In genomic region chr2:3959372-3959771, GRCh38 we compare ENCODE assay signal across 8 cellular contexts.
DNase-seq lines count a peak whose midpoint lies in the region; ATAC-seq, FAIRE-seq and TF ChIP-seq lines count a peak whose summit lies in the region.

No MANE protein-coding gene starts in this region.

- no peak for TF ChIP-seq EP300 in K562 (IDR thresholded peaks at IDR 0.05; ENCODE audit: low read length)

- ATAC-seq in K562 (peak; percentile 44; the same call in 2 of the 3 replicates), right lobe of liver (peak; percentile 49 to 71 (median 68)), HG03108 (IDR thresholded peaks at IDR 0.05; ENCODE audit: unreplicated experiment) (no peak), GM18498 (IDR thresholded peaks at IDR 0.05; ENCODE audit: unreplicated experiment) (no peak)

- peak; percentile 52 to 53 for TF ChIP-seq RAD21 in K562 (CRISPR knock-in tag; conservative IDR thresholded peaks at IDR 0.05 in 1 of 2, IDR thresholded peaks at IDR 0.05 in 1 of 2)

- POLR2A ChIA-PET in K562 (lab: Yijun Ruan, JAX): no interaction called here

- H3K9me3 ChIP-seq in K562 (replicated peaks; ENCODE audit: control insufficient read depth, insufficient read depth, low read depth, low read length) (no peaks in the 10 kb centered on the region), right lobe of liver (no peaks in the 10 kb centered on the region)

- in situ Hi-C loops in ACHN (cut with HindIII; ENCODE audit: low pct_ligation_motif_present, low pct_unique_long_range_greater_than_20kb, low sequenced_read_pairs): no loop called here
- in situ Hi-C loops in K562 (cut with MboI): no loop called here

- H2AFZ ChIP-seq in K562 (ENCODE audit: low read depth, low read length): no peak overlapping the region

- H3K4me2 ChIP-seq in K562 (ENCODE audit: insufficient read depth, low read length): no peak overlapping the region

- H3K9me1 ChIP-seq in K562 (ENCODE audit: control insufficient read depth, insufficient read depth, low read length): no peaks in the 10 kb centered on the region

- CTCF ChIA-PET in K562 (lab: Yijun Ruan, JAX; ENCODE audit: low intra/inter-chr PET ratio): interaction anchor here (0.5 to 0.6 kb wide), 2 partner anchors 246 to 1906 kb away, joined by 3 to 4 read pairs; no protein-coding TSS in a partner anchor

- peak; percentile 35 for DNase-seq in ACHN
- DNase-seq in NCI-H2029 treated with DMSO at 0.1 percent for 48 hours (lab: John Stamatoyannopoulos, UW): peak; percentile 42
- peak; percentile 33 to 50 (median 45) for DNase-seq in K562 (ENCODE audit: extremely low read depth in 1 of 4, low spot score in 3 of 4)
- DNase-seq in right lobe of liver: no peak
- DNase-seq in activated CD4-positive, alpha-beta T cell treated with anti-CD3 and anti-CD28 coated beads, Interleukin-2, amount 50 U/mL, for 48 hours: no peak

- H4K20me1 ChIP-seq in K562 (replicated peaks; ENCODE audit: control insufficient read depth, insufficient read depth, low read length): no peaks in the 10 kb centered on the region

- FAIRE-seq in K562 (lab: Jason Lieb, UNC): peak; percentile 67

- no peaks in the 10 kb centered on the region for H3K27me3 ChIP-seq in K562 (ENCODE audit: control insufficient read depth in 2 of 2, insufficient read depth in 2 of 2, low read length in 2 of 2)
- no peaks in the 10 kb centered on the region for H3K27me3 ChIP-seq in right lobe of liver

- H3K36me3 ChIP-seq in K562 (ENCODE audit: control insufficient read depth, insufficient read depth, low read length) (no peaks in the 10 kb centered on the region), right lobe of liver (no peaks in the 10 kb centered on the region)

- TF ChIP-seq POLR2A in K562 (conservative IDR thresholded peaks at IDR 0.05): no peak
- TF ChIP-seq POLR2A in right lobe of liver (IDR thresholded peaks at IDR 0.05): no peak

- no peaks in the 10 kb centered on the region for H3K4me1 ChIP-seq in K562 (replicated peaks in 1 of 2; ENCODE audit: control insufficient read depth in 2 of 2, insufficient read depth in 2 of 2, low read length in 2 of 2)
- no peaks in the 10 kb centered on the region for H3K4me1 ChIP-seq in right lobe of liver

- intact Hi-C loops in K562 (cut with micrococcal nuclease): loop anchor here (1.0 to 5.0 kb wide), 2 partner anchors 222 to 1407 kb away; no protein-coding TSS in a partner anchor
- intact Hi-C loops in right lobe of liver (cut with DNase I): no loop called here

- H3K9ac ChIP-seq in K562 (ENCODE audit: insufficient read depth in 1 of 2, low read depth in 2 of 2, low read length in 2 of 2): no peak overlapping the region

- BruUV-seq in K562 (replicated peaks; lab: Mats Ljungman, UMichigan): no TSS peak

- no peak overlapping the region for H3K27ac ChIP-seq in K562 (ENCODE audit: extremely low read depth, low read depth, low read length)
- no peak overlapping the region for H3K27ac ChIP-seq in right lobe of liver

- no peak overlapping the region for H3K4me3 ChIP-seq in K562
- no peak overlapping the region for H3K4me3 ChIP-seq in right lobe of liver

- WGBS in K562 (ENCODE audit: insufficient coverage, low coverage, missing lambda C conversion rate): 0% methylated on average over 1 of the region's 2 CpGs
- WGBS in right lobe of liver (ENCODE audit: insufficient coverage, low coverage, low lambda C conversion rate, missing lambda C conversion rate): 4% methylated on average over 2 of the region's 2 CpGs

- peak; percentile 53 for TF ChIP-seq CTCF in GM12874 (IDR thresholded peaks at IDR 0.05; ENCODE audit: insufficient read depth, low read depth, low read length)
- peak; percentile 32 to 80 (median 67); a peak in 5 of 6 replicates for TF ChIP-seq CTCF in K562 (IDR thresholded peaks at IDR 0.05 in 2 of 3, conservative IDR thresholded peaks at IDR 0.05 in 1 of 3; ENCODE audit: insufficient read depth in 2 of 3, low read depth in 1 of 3, low read length in 3 of 3)
- TF ChIP-seq CTCF in right lobe of liver (IDR thresholded peaks at IDR 0.05): peak; percentile 44 to 77 (median 72)

- H3K79me2 ChIP-seq in K562 (ENCODE audit: control insufficient read depth, insufficient read depth, low read length): no peaks in the 10 kb centered on the region

TF ChIP-seq in K562, 482 proteins besides CTCF, POLR2A, EP300 and RAD21:
- TF ChIP-seq ZNF253 (CRISPR knock-in tag; conservative IDR thresholded peaks at IDR 0.05): no peak
- peak; percentile 99 for TF ChIP-seq ZNF384 (IDR thresholded peaks at IDR 0.05; ENCODE audit: low read depth, low read length)
- no peak for TF ChIP-seq ZKSCAN1 (IDR thresholded peaks at IDR 0.05; ENCODE audit: low read depth, low read length)
- TF ChIP-seq SMC3 (conservative IDR thresholded peaks at IDR 0.05; ENCODE audit: insufficient read depth, low read depth, low read length): peak; percentile 31; the same call in 1 of the 2 replicates
- TF ChIP-seq IFI16 (CRISPR knock-in tag; IDR thresholded peaks at IDR 0.05): no peak
- no peak for TF ChIP-seq PTTG1 (tag; IDR thresholded peaks at IDR 0.05; ENCODE audit: low read depth)

Comparison
In these comparisons a context has a peak if more than half of its experiments do, and no peak if none do; other contexts are left out.
1. DNase-seq: peak in ACHN (single experiment), NCI-H2029 treated with DMSO at 0.1 percent for 48 hours (single experiment) and K562 (4 of 4); none in right lobe of liver (0 of 3) and activated CD4-positive, alpha-beta T cell treated with anti-CD3 and anti-CD28 coated beads, Interleukin-2, amount 50 U/mL, for 48 hours (0 of 2).
2. ATAC-seq: peak in K562 (single experiment) and right lobe of liver (4 of 4); none in HG03108 (single experiment) and GM18498 (single experiment).
3. Peak in every context shown above with its lines, with median percentiles within 50 percentile points of each other: CTCF ChIP-seq.